11 cellular contexts compared by ENCODE assay signal in the genomic region with DNA sequence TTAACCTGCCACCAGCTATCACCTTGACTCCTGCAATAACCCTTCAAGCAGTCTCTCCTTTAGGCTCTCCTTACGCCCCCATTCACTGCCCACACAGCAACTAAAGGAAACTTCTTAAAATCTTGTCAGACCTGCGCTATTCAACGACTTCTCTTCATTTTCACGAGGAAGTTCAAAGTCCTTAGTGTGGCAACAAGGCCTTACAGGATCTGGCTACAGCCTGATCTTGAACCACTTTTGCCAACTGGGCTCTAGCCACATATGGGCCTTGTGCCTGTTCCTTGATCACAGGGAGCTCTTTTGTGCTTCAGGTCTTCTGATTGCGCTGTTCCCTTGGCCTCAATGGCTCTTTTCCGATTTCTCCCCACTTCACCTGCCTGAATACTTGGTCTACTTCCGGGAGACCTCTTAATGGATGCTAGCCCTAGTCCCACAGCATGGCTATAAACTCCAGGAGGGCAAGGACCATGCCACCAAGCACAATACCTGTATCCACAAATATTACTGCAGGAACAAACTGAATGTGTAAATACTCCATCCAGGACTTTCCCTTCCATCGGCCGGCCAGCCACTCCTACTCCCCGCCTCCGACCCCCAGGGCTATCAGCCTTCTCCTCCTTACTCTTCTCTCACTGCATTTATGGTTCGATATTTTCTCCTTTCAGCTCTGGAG. TPM values are rescaled to one million over a fixed set of nuclear protein-coding genes. Genes with fewer than 3 reads are reported as not detected.
DNase-seq lines count a peak whose midpoint lies in the region; ATAC-seq and TF ChIP-seq lines count a peak whose summit lies in the region.
"Had no signal": no experiment of that assay in that cellular context is flagged by ENCODE, and none has a peak within 500 bp of the region (broad histone marks: within the 10 kb centered on the region; RNA-seq: fewer than 3 reads in every experiment).

No MANE protein-coding gene starts in this region.

- H3K36me3 ChIP-seq in left ventricle myocardium inferior (no peaks in the 10 kb centered on the region), transverse colon (no peaks in the 10 kb centered on the region)
- H3K36me3 ChIP-seq: BE2C had no signal

- H3K27ac ChIP-seq in left ventricle myocardium inferior (replicated peaks) (peak overlapping the region; percentile 98), transverse colon (peak overlapping the region; percentile 93 to 97 (median 94))
- H3K27ac ChIP-seq: PC-9 had no signal

- no peaks in the 10 kb centered on the region for H3K27me3 ChIP-seq in left ventricle myocardium inferior (ENCODE audit: low read depth)
- H3K27me3 ChIP-seq in transverse colon: no peaks in the 10 kb centered on the region
- H3K27me3 ChIP-seq: BE2C had no signal

- WGBS in transverse colon (ENCODE audit: low coverage in 1 of 2), 2 donors: 74% methylated on average over 11 to 12 of the region's 12 CpGs

- ATAC-seq in Right ventricle myocardium superior (ENCODE audit: poor library complexity): no peak
- no peak for ATAC-seq in activated CD8-positive, alpha-beta T cell treated with anti-CD3 and anti-CD28 coated beads for 36 hours
- no peak for ATAC-seq in HG03342 (IDR thresholded peaks at IDR 0.05; ENCODE audit: unreplicated experiment)
- ATAC-seq in HG03095 (IDR thresholded peaks at IDR 0.05; ENCODE audit: unreplicated experiment): no peak

- DNase-seq in left ventricle myocardium inferior: no peak
- no peak for DNase-seq in Right ventricle myocardium superior
- DNase-seq in activated CD8-positive, alpha-beta T cell treated with anti-CD3 and anti-CD28 coated beads for 36 hours: no peak
- DNase-seq in medulla oblongata (ENCODE audit: extremely low spot score): peak; percentile 2
- peak; percentile 10 for DNase-seq in transverse colon
- DNase-seq in SW480 (ENCODE audit: low spot score): no peak
- DNase-seq: BE2C; PC-9; stimulated activated CD4-positive, alpha-beta T cell treated with anti-CD3 and anti-CD28 coated beads, Interleukin-4, amount 100 ng/mL, for 24 hours had no signal

- CTCF ChIA-PET in activated CD8-positive, alpha-beta T cell treated with anti-CD3 and anti-CD28 coated beads for 36 hours (lab: Charles Lee): interaction anchor here (1.6 kb wide), 1 partner anchor 35 kb away, joined by 3 read pairs; no protein-coding TSS in a partner anchor

- TF ChIP-seq EP300 in transverse colon (IDR thresholded peaks at IDR 0.05; ENCODE audit: low read depth): no peak

- no peak for TF ChIP-seq POLR2A in transverse colon (IDR thresholded peaks at IDR 0.05)

- H3K4me3 ChIP-seq in left ventricle myocardium inferior (no peak overlapping the region), transverse colon (no peak overlapping the region)
- H3K4me3 ChIP-seq: PC-9 had no signal

- H3K27ac Mint-ChIP-seq in activated CD8-positive, alpha-beta T cell treated with anti-CD3 and anti-CD28 coated beads for 36 hours: peak overlapping the region; percentile 4

- no peak for TF ChIP-seq CTCF in left ventricle myocardium inferior (IDR thresholded peaks at IDR 0.05; ENCODE audit: borderline replicate concordance)
- no peak for TF ChIP-seq CTCF in activated CD8-positive, alpha-beta T cell treated with anti-CD3 and anti-CD28 coated beads for 36 hours (IDR thresholded peaks at IDR 0.05)
- TF ChIP-seq CTCF in transverse colon (IDR thresholded peaks at IDR 0.05): no peak

- H3K4me1 Mint-ChIP-seq in activated CD8-positive, alpha-beta T cell treated with anti-CD3 and anti-CD28 coated beads for 36 hours (ENCODE audit: low read depth): peaks cover 25% of the 10 kb centered on the region

- no peaks in the 10 kb centered on the region for H3K27me3 Mint-ChIP-seq in activated CD8-positive, alpha-beta T cell treated with anti-CD3 and anti-CD28 coated beads for 36 hours

- intact Hi-C loops in left ventricle myocardium inferior (cut with micrococcal nuclease): no loop called here
- intact Hi-C loops in Right ventricle myocardium superior (cut with DNase I): no loop called here
- intact Hi-C loops in activated CD8-positive, alpha-beta T cell treated with anti-CD3 and anti-CD28 coated beads for 36 hours (cut with micrococcal nuclease): no loop called here
- intact Hi-C loops in transverse colon (cut with DNase I; ENCODE audit: low total_unique reads): no loop called here

- in situ Hi-C loops in transverse colon (cut with MboI; ENCODE audit: low pct_ligation_motif_present in 1 of 4, low pct_unique_long_range_greater_than_20kb in 1 of 4, low sequenced_read_pairs in 3 of 4): no loop called here

- no peaks in the 10 kb centered on the region for H3K9me3 Mint-ChIP-seq in activated CD8-positive, alpha-beta T cell treated with anti-CD3 and anti-CD28 coated beads for 36 hours

- peak overlapping the region; percentile 7 for H3K4me3 Mint-ChIP-seq in activated CD8-positive, alpha-beta T cell treated with anti-CD3 and anti-CD28 coated beads for 36 hours

- POLR2A ChIA-PET in activated CD8-positive, alpha-beta T cell treated with anti-CD3 and anti-CD28 coated beads for 36 hours (lab: Charles Lee): no interaction called here

- H3K4me1 ChIP-seq in left ventricle myocardium inferior: peaks cover 52% of the 10 kb centered on the region
- H3K4me1 ChIP-seq in transverse colon: peaks cover 6 to 30% (median 26%) of the 10 kb centered on the region in 4 donors
- H3K4me1 ChIP-seq: BE2C had no signal

- H3K9me3 ChIP-seq in left ventricle myocardium inferior (replicated peaks) (no peaks in the 10 kb centered on the region), transverse colon (no peaks in the 10 kb centered on the region)
- H3K9me3 ChIP-seq: BE2C had no signal

- H3K36me3 Mint-ChIP-seq in activated CD8-positive, alpha-beta T cell treated with anti-CD3 and anti-CD28 coated beads for 36 hours (ENCODE audit: low read depth): no peaks in the 10 kb centered on the region

RNA-seq across cellular contexts. Expression of a gene that starts 2.3 kb away (rescaled TPM):
- 42.6 TPM for total RNA-seq in left ventricle myocardium inferior
- 58.1 TPM for total RNA-seq in Right ventricle myocardium superior
- total RNA-seq in activated CD8-positive, alpha-beta T cell treated with anti-CD3 and anti-CD28 coated beads for 36 hours: 1 to 10 TPM; 9.0 to 9.6 TPM
- total RNA-seq in transverse colon: 10 to 100 TPM in 3 of 4 donors, 1 to 10 TPM in 1; 7.9 to 24.4 (median 15.7) TPM

RNA-seq across cellular contexts. Expression of a gene that starts 30.8 kb away (rescaled TPM):
- 36.3 TPM for total RNA-seq in left ventricle myocardium inferior
- total RNA-seq in Right ventricle myocardium superior: 33.2 TPM
- 10 to 100 TPM; 23.9 to 24.2 TPM for total RNA-seq in activated CD8-positive, alpha-beta T cell treated with anti-CD3 and anti-CD28 coated beads for 36 hours
- 10 to 100 TPM; 10.7 to 41.0 (median 26.6) TPM for total RNA-seq in transverse colon

RNA-seq across cellular contexts. Expression of a gene that starts 30.9 kb away (rescaled TPM):
- total RNA-seq in left ventricle myocardium inferior (22.2 TPM), Right ventricle myocardium superior (22.9 TPM), transverse colon (10 to 100 TPM in 3 of 4 donors, 1 to 10 TPM in 1; 7.1 to 39.8 (median 17.9) TPM)
- 1 to 10 TPM; 7.7 to 9.6 TPM for total RNA-seq in activated CD8-positive, alpha-beta T cell treated with anti-CD3 and anti-CD28 coated beads for 36 hours

Comparison
In these comparisons a context has a peak if more than half of its experiments do, and no peak if none do; other contexts are left out.
1. DNase-seq: peak in medulla oblongata (single experiment) and transverse colon (single experiment); none in left ventricle myocardium inferior (single experiment), Right ventricle myocardium superior (single experiment), activated CD8-positive, alpha-beta T cell treated with anti-CD3 and anti-CD28 coated beads for 36 hours (single experiment) and SW480 (single experiment).